Comparison of ENCODE assay signal across 7 cellular contexts in genomic region chr16:22843122-22843521, GRCh38. TPM values are rescaled to one million over a fixed set of nuclear protein-coding genes. Genes with fewer than 3 reads are reported as not detected.
"Had no signal": no experiment of that assay in that cellular context is flagged by ENCODE, and none has a peak within 500 bp of the region (broad histone marks: within the 10 kb centered on the region; RNA-seq: fewer than 3 reads in every experiment).

No MANE protein-coding gene starts in this region.

- H3K4me3 ChIP-seq: GM23338 had no signal

- ATAC-seq: GM23338, HepG2 had no signal

- DNase-seq: H9, HCEC 1CT had no signal

- H3K4me3 Mint-ChIP-seq: GM23338, H9, IgD-negative memory B cell had no signal

- H3K9me3 Mint-ChIP-seq: GM23338, H9 had no signal

- H3K27ac Mint-ChIP-seq: GM23338, H9, IgD-negative memory B cell had no signal

- H3K4me2 ChIP-seq: GM23338 had no signal

- H3K27ac ChIP-seq: HL-60 had no signal

- H2AFZ ChIP-seq: GM23338 had no signal

RNA-seq across cellular contexts. Expression of gene HS3ST2, which starts 29.2 kb away (rescaled TPM):
- total RNA-seq: HepG2, HT1080 had no signal
- polyA plus RNA-seq: HepG2, IgD-negative memory B cell had no signal
